In genomic region chr14:55101698-55102097, GRCh38 we compare ENCODE assay signal across 7 cellular contexts. TPM values are rescaled to one million over a fixed set of nuclear protein-coding genes. Genes with fewer than 3 reads are reported as not detected.
DNase-seq lines count a peak whose midpoint lies in the region; ATAC-seq, FAIRE-seq and TF ChIP-seq lines count a peak whose summit lies in the region.

No MANE protein-coding gene starts in this region.

- H3K27ac ChIP-seq in HCT116 (ENCODE audit: low read depth, low read length) (peak overlapping the region; percentile 94), SU-DHL-6 (ENCODE audit: low read depth, low read length) (peak overlapping the region; percentile 93), keratinocyte (ENCODE audit: control insufficient read depth, insufficient read depth, low read length) (peak overlapping the region; percentile 98)

- H3K27me3 ChIP-seq in HCT116 (ENCODE audit: insufficient read depth, low read length) (no peaks in the 10 kb centered on the region), SU-DHL-6 (ENCODE audit: low read length) (no peaks in the 10 kb centered on the region), keratinocyte (ENCODE audit: control insufficient read depth, extremely low read depth, insufficient read depth, low read length) (no peaks in the 10 kb centered on the region)

- no peaks in the 10 kb centered on the region for H3K27me3 Mint-ChIP-seq in stimulated activated memory B cell treated with anti-CD40 and anti-IgM and Interleukin-4, amounts not matched to agents 10 μg/mL and 1 μg/mL and 100 μg/mL, for 72 hours

- H3K9me2 ChIP-seq in HCT116 (ENCODE audit: insufficient read depth) (no peaks in the 10 kb centered on the region), SU-DHL-6 (replicated peaks; ENCODE audit: insufficient read depth, low read length) (no peaks in the 10 kb centered on the region)

- H3K9me3 Mint-ChIP-seq in stimulated activated memory B cell treated with anti-CD40 and anti-IgM and Interleukin-4, amounts not matched to agents 10 μg/mL and 1 μg/mL and 100 μg/mL, for 72 hours, result no peaks in the 10 kb centered on the region

- dilution Hi-C loops in keratinocyte (cut with MboI; ENCODE audit: extremely low pct_ligation_motif_present, low sequenced_read_pairs), result no loop called here

- H3K27ac Mint-ChIP-seq in stimulated activated memory B cell treated with anti-CD40 and anti-IgM and Interleukin-4, amounts not matched to agents 10 μg/mL and 1 μg/mL and 100 μg/mL, for 72 hours, result peak overlapping the region; percentile 86

- H3K4me1 Mint-ChIP-seq in stimulated activated memory B cell treated with anti-CD40 and anti-IgM and Interleukin-4, amounts not matched to agents 10 μg/mL and 1 μg/mL and 100 μg/mL, for 72 hours, result peaks cover 57% of the 10 kb centered on the region

- ATAC-seq in HCT116, result no peak
- no peak for ATAC-seq in stimulated activated memory B cell treated with anti-CD40 and anti-IgM and Interleukin-4, amounts not matched to agents 10 μg/mL and 1 μg/mL and 100 μg/mL, for 72 hours

- RAD21 ChIA-PET in HCT116 (lab: Charles Lee; ENCODE audit: low non-redundant PET in 1 of 2, low total read pairs in 2 of 2, uncharacterized antibody in 2 of 2, unreplicated experiment in 2 of 2), result no interaction called here

- H3K9me3 ChIP-seq in HCT116 (ENCODE audit: control insufficient read depth in 1 of 2, insufficient read depth in 1 of 2, low read depth in 1 of 2, low read length in 2 of 2), result peaks cover 3 to 12% of the 10 kb centered on the region in 2 experiments; a peak in 1 of 4 replicates
- H3K9me3 ChIP-seq in SU-DHL-6 (ENCODE audit: insufficient read depth, low read length), result no peaks in the 10 kb centered on the region
- H3K9me3 ChIP-seq in keratinocyte (ENCODE audit: control insufficient read depth, low read depth, low read length), result peaks cover 5% of the 10 kb centered on the region

- H3K9me1 ChIP-seq in keratinocyte (ENCODE audit: control insufficient read depth, extremely low read depth, insufficient read depth, low read length), result no peaks in the 10 kb centered on the region

- TF ChIP-seq POLR2A in HCT116 (IDR thresholded peaks at IDR 0.05; ENCODE audit: borderline replicate concordance, extremely low read depth, insufficient read depth, insufficient read length), result no peak

- intact Hi-C loops in HCT116 (cut with micrococcal nuclease), result loop anchor here (2.0 kb wide), 1 partner anchor 27 kb away; the partner anchor contains the start of gene LGALS3

- H3K4me3 ChIP-seq in HCT116 (replicated peaks in 1 of 2; ENCODE audit: low read depth in 1 of 2, low read length in 2 of 2), result peak overlapping the region in 1 of 2 experiments; percentile 53; a peak in 1 of 4 replicates
- no peak overlapping the region for H3K4me3 ChIP-seq in SU-DHL-6 (ENCODE audit: insufficient read depth, low read length, poor library complexity, severe bottlenecking)
- no peak overlapping the region for H3K4me3 ChIP-seq in keratinocyte (ENCODE audit: control insufficient read depth in 2 of 3, extremely low read depth in 1 of 3, insufficient read depth in 2 of 3, low read depth in 1 of 3, low read length in 3 of 3)

- CTCF ChIA-PET in HCT116 (lab: Charles Lee), result no interaction called here

- peaks cover 43% of the 10 kb centered on the region for H3F3A ChIP-seq in SU-DHL-6 (ENCODE audit: insufficient read depth)

- peaks cover 0 to 4% of the 10 kb centered on the region in 2 experiments; a peak in 1 of 4 replicates for H3K36me3 ChIP-seq in HCT116 (ENCODE audit: control insufficient read depth in 1 of 2, insufficient read depth in 2 of 2, low read length in 2 of 2)
- no peaks in the 10 kb centered on the region for H3K36me3 ChIP-seq in SU-DHL-6 (ENCODE audit: low read length)
- H3K36me3 ChIP-seq in keratinocyte (ENCODE audit: control insufficient read depth in 2 of 2, extremely low read depth in 1 of 2, insufficient read depth in 2 of 2, low read length in 2 of 2), result no peaks in the 10 kb centered on the region

- H4K20me1 ChIP-seq in HCT116 (ENCODE audit: insufficient read depth) (no peaks in the 10 kb centered on the region), SU-DHL-6 (ENCODE audit: low read depth, low read length) (no peaks in the 10 kb centered on the region), keratinocyte (ENCODE audit: control insufficient read depth, extremely low read depth, insufficient read depth, low read length) (no peaks in the 10 kb centered on the region)

- H3K4me1 ChIP-seq in HCT116 (ENCODE audit: control insufficient read depth in 1 of 2, insufficient read depth in 2 of 2, low read length in 2 of 2), result peaks cover 40 to 60% of the 10 kb centered on the region in 2 experiments
- peaks cover 40% of the 10 kb centered on the region for H3K4me1 ChIP-seq in keratinocyte (ENCODE audit: control insufficient read depth, extremely low read depth, insufficient read depth, low read length)

- H3K79me2 ChIP-seq in HCT116 (ENCODE audit: insufficient read depth, low read length) (no peaks in the 10 kb centered on the region), SU-DHL-6 (ENCODE audit: insufficient read depth, low read length) (no peaks in the 10 kb centered on the region), keratinocyte (ENCODE audit: control insufficient read depth, insufficient read depth, low read length) (no peaks in the 10 kb centered on the region)

- no TSS peak for BruUV-seq in HCT116 (replicated peaks; lab: Mats Ljungman, UMichigan)

- H3K9ac ChIP-seq in HCT116 (ENCODE audit: low read length), result peak overlapping the region; percentile 71
- H3K9ac ChIP-seq in SU-DHL-6 (ENCODE audit: low read length), result no peak overlapping the region; the same call in 1 of the 2 replicates
- peak overlapping the region; percentile 88 for H3K9ac ChIP-seq in keratinocyte (ENCODE audit: control insufficient read depth, extremely low read depth, insufficient read depth, low read length)

- FAIRE-seq in keratinocyte (lab: Jason Lieb, UNC), result no peak

- no peak for TF ChIP-seq RAD21 in HCT116 (IDR thresholded peaks at IDR 0.05; ENCODE audit: low read depth)

- TF ChIP-seq CTCF in HCT116 (IDR thresholded peaks at IDR 0.05 in 2 of 3, conservative IDR thresholded peaks at IDR 0.05 in 1 of 3; ENCODE audit: borderline replicate concordance in 1 of 3, insufficient read depth in 1 of 3, low read depth in 2 of 3, low read length in 2 of 3) (no peak), SU-DHL-6 (IDR thresholded peaks at IDR 0.05; ENCODE audit: insufficient read depth, low read length, poor library complexity, severe bottlenecking) (no peak), keratinocyte (optimal IDR thresholded peaks at IDR 0.05 in 1 of 3, IDR thresholded peaks at IDR 0.05 in 1 of 3, conservative IDR thresholded peaks at IDR 0.05 in 1 of 3; ENCODE audit: extremely low read depth in 1 of 3, insufficient read depth in 2 of 3, low read length in 3 of 3) (no peak)

- no peak overlapping the region for H3K4me3 Mint-ChIP-seq in stimulated activated memory B cell treated with anti-CD40 and anti-IgM and Interleukin-4, amounts not matched to agents 10 μg/mL and 1 μg/mL and 100 μg/mL, for 72 hours

- no peak overlapping the region for H2AFZ ChIP-seq in HCT116 (ENCODE audit: low read depth, low read length, poor library complexity, severe bottlenecking)
- peak overlapping the region; percentile 58 for H2AFZ ChIP-seq in SU-DHL-6 (ENCODE audit: low read depth, low read length, severe bottlenecking)
- H2AFZ ChIP-seq in keratinocyte (ENCODE audit: control insufficient read depth, low read length), result no peak overlapping the region

- POLR2A ChIA-PET in HCT116 (lab: Charles Lee), result interaction anchor here (0.6 to 2.5 kb wide), 4 partner anchors 10 to 28 kb away, joined by 3 to 17 read pairs (median 4); partner anchors contain the start of gene LGALS3

- DNase-seq in HCT116 (ENCODE audit: low read depth, low spot score) (no peak), keratinocyte (ENCODE audit: low read depth, low spot score) (no peak), NCI-H345 treated with DMSO at 0.1 percent for 48 hours (lab: John Stamatoyannopoulos, UW; ENCODE audit: unreplicated experiment) (no peak), SIG-M5 (lab: John Stamatoyannopoulos, UW) (no peak), GM19238 (ENCODE audit: insufficient read length, low spot score) (no peak)

- H3K4me2 ChIP-seq in HCT116 (ENCODE audit: low read length) (peak overlapping the region; percentile 79), SU-DHL-6 (ENCODE audit: low read depth, low read length, poor library complexity, severe bottlenecking) (peak overlapping the region; percentile 70), keratinocyte (ENCODE audit: control insufficient read depth, extremely low read depth, insufficient read depth, low read depth, low read length) (peak overlapping the region; percentile 84)

- no peaks in the 10 kb centered on the region for H3K36me3 Mint-ChIP-seq in stimulated activated memory B cell treated with anti-CD40 and anti-IgM and Interleukin-4, amounts not matched to agents 10 μg/mL and 1 μg/mL and 100 μg/mL, for 72 hours

RNA-seq across cellular contexts. Expression of gene LGALS3, which starts 27.4 kb away (rescaled TPM):
- total RNA-seq in HCT116 (2021; ENCODE audit: unreplicated experiment), result 86.1 TPM
- polyA plus RNA-seq in HCT116 (2012), result 75.3 and 83.3 TPM in 2 replicates
- 134 to 202 TPM (median 193 TPM) in 3 replicates for polyA plus RNA-seq in keratinocyte
- 67.5 TPM for polyA plus RNA-seq in keratinocyte (2011; ENCODE audit: low read depth)
- 201 and 210 TPM in 2 replicates for polyA plus RNA-seq in keratinocyte (2011; cell fraction: cytosol; rRNA removed)
- polyA plus RNA-seq in keratinocyte (2011; cell fraction: nucleus; rRNA removed), result 92.3 and 104 TPM in 2 replicates
- 168 and 322 TPM in 2 replicates for polyA plus RNA-seq in keratinocyte (2012; ENCODE audit: low replicate concordance)
- polyA minus RNA-seq in keratinocyte, result 64.6 to 96.7 TPM (median 72.3 TPM) in 3 replicates
- 138 TPM for polyA minus RNA-seq in keratinocyte (2011; cell fraction: cytosol; rRNA and poly(A)+ RNA removed)
- 52.1 and 53.9 TPM in 2 replicates for polyA minus RNA-seq in keratinocyte (2011; cell fraction: nucleus; rRNA and poly(A)+ RNA removed)

RNA-seq across cellular contexts. Expression of gene MAPK1IP1L, which starts 50.3 kb away (rescaled TPM):
- 101 TPM for total RNA-seq in HCT116 (2021; ENCODE audit: unreplicated experiment)
- 88.5 and 92.7 TPM in 2 replicates for polyA plus RNA-seq in HCT116 (2012)
- 48.5 to 114 TPM (median 53.0 TPM) in 3 replicates for polyA plus RNA-seq in keratinocyte
- polyA plus RNA-seq in keratinocyte (2011; ENCODE audit: low read depth), result 11.3 TPM
- 81.8 and 103 TPM in 2 replicates for polyA plus RNA-seq in keratinocyte (2011; cell fraction: cytosol; rRNA removed)
- 84.0 and 134 TPM in 2 replicates for polyA plus RNA-seq in keratinocyte (2011; cell fraction: nucleus; rRNA removed)
- polyA plus RNA-seq in keratinocyte (2012; ENCODE audit: low replicate concordance), result 43.0 and 57.7 TPM in 2 replicates
- polyA minus RNA-seq in keratinocyte, result 170 to 503 TPM (median 289 TPM) in 3 replicates
- 245 TPM for polyA minus RNA-seq in keratinocyte (2011; cell fraction: cytosol; rRNA and poly(A)+ RNA removed)
- 43.7 and 61.0 TPM in 2 replicates for polyA minus RNA-seq in keratinocyte (2011; cell fraction: nucleus; rRNA and poly(A)+ RNA removed)
